In the genomic region with DNA sequence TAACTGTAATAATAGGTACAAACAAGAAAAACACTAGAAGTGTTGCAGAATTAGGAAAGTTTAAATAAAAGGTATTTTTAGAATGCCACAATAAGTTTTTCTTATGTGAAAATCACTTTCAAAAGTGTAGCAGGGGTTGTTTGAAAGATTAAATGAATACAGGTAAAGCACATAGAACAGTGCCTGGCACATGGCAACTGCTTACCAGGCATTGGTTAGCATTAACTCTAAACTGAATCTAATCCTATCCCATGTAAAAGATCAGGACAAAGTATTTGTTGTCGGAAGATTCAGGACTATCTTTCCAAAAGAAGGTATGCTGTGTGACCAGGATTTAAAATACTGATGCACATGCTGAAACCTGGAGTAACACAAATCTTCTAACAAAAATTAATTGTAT, we compare ENCODE assay signal across 1 cellular context.
TF ChIP-seq lines count a peak whose summit lies in the region.

No MANE protein-coding gene starts in this region.

TF ChIP-seq in K562, 482 proteins besides CTCF, POLR2A, EP300 and RAD21:
- TF ChIP-seq CBX2 (IDR thresholded peaks at IDR 0.05; ENCODE audit: insufficient read depth, low read length, poor library complexity, severe bottlenecking) (peak; percentile 2), CTBP1 (IDR thresholded peaks at IDR 0.05; ENCODE audit: borderline replicate concordance) (no peak)
